14 cellular contexts compared by ENCODE assay signal in the genomic region with DNA sequence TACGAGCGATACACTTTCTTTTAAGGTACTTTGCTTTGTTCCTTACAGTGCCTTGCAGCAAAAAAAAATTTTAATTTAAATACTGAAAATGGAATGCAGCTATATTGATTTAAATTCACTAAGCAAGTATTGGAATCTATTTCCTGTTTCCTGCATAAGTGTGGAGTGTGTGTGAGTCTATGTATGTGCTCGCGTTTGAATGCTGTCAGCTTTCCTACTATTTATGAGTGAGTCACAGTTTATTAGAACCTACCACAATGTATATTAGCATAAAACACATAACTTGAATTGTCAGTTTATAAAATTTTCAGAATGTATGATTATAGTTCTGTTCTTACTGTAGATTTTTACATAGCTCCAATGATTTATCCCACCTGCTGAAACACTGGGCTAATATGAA.
DNase-seq lines count a peak whose midpoint lies in the region; ATAC-seq and TF ChIP-seq lines count a peak whose summit lies in the region.
"Had no signal": no experiment of that assay in that cellular context is flagged by ENCODE, and none has a peak within 500 bp of the region (broad histone marks: within the 10 kb centered on the region; RNA-seq: fewer than 3 reads in every experiment).

No MANE protein-coding gene starts in this region.

- H3K36me3 ChIP-seq in SK-N-MC (ENCODE audit: insufficient read depth, low read length) (no peaks in the 10 kb centered on the region), fibroblast of lung (ENCODE audit: control insufficient read depth, insufficient read depth, low read length) (no peaks in the 10 kb centered on the region), neuron (ENCODE audit: insufficient read depth, low read length) (no peaks in the 10 kb centered on the region)

- H3K27me3 ChIP-seq in fibroblast of lung (ENCODE audit: control insufficient read depth, insufficient read depth, low read length), result no peaks in the 10 kb centered on the region
- H3K27me3 ChIP-seq in neuron (ENCODE audit: insufficient read depth, low read length), result no peaks in the 10 kb centered on the region

- H3K4me1 ChIP-seq in fibroblast of lung (ENCODE audit: control insufficient read depth, extremely low read depth, insufficient read depth, low read length) (no peaks in the 10 kb centered on the region), neuron (ENCODE audit: insufficient read depth, low read length) (peaks cover 48% of the 10 kb centered on the region)
- H3K4me1 ChIP-seq: A549 had no signal

- ATAC-seq in GM19351 (IDR thresholded peaks at IDR 0.05; ENCODE audit: unreplicated experiment) (no peak), HG02840 (IDR thresholded peaks at IDR 0.05; ENCODE audit: low FRiP score, unreplicated experiment) (no peak)
- ATAC-seq: A549, K562 had no signal

- no peaks in the 10 kb centered on the region for H3K9me3 ChIP-seq in SK-N-MC (ENCODE audit: low read depth, low read length)
- no peaks in the 10 kb centered on the region for H3K9me3 ChIP-seq in fibroblast of lung (ENCODE audit: control insufficient read depth, insufficient read depth, low read depth, low read length)
- no peaks in the 10 kb centered on the region for H3K9me3 ChIP-seq in neuron (ENCODE audit: low read length)
- H3K9me3 ChIP-seq: A549 had no signal

- peak overlapping the region; percentile 49 for H3K9ac ChIP-seq in SK-N-MC (ENCODE audit: insufficient read length)
- H3K9ac ChIP-seq in fibroblast of lung (ENCODE audit: insufficient read depth, low read length), result no peak overlapping the region

- peak; percentile 67 for DNase-seq in ELR (ENCODE audit: low read depth)
- peak; percentile 78 for DNase-seq in SK-N-MC (ENCODE audit: low read depth, low spot score)
- peak; percentile 20 to 33 for DNase-seq in fibroblast of lung (ENCODE audit: low read depth in 2 of 2)
- DNase-seq in AG08396 (ENCODE audit: low spot score), result no peak
- DNase-seq in DMS53 (lab: John Stamatoyannopoulos, UW), result no peak
- DNase-seq: CD4-positive, alpha-beta T cell; DMS79 treated with DMSO at 0.1 percent for 48 hours; GOT3; PC-9 had no signal

- H3K4me3 ChIP-seq in SK-N-MC (peak overlapping the region; percentile 69), fibroblast of lung (replicated peaks in 1 of 4; ENCODE audit: control extremely low read depth in 1 of 4, insufficient read depth in 1 of 4, low read depth in 3 of 4, low read length in 4 of 4) (no peak overlapping the region), neuron (ENCODE audit: low read length) (no peak overlapping the region)
- H3K4me3 ChIP-seq: A549, K562, PC-9 had no signal

- H2AFZ ChIP-seq in fibroblast of lung (ENCODE audit: low read length), result no peak overlapping the region
- peak overlapping the region; percentile 33 for H2AFZ ChIP-seq in neuron (ENCODE audit: low read depth, low read length)
- H2AFZ ChIP-seq: PC-9 had no signal

- TF ChIP-seq CTCF in fibroblast of lung (conservative IDR thresholded peaks at IDR 0.05 in 1 of 2, IDR thresholded peaks at IDR 0.05 in 1 of 2; ENCODE audit: low read depth in 1 of 2, low read length in 2 of 2), result no peak

- peak overlapping the region; percentile 95 for H3K27ac ChIP-seq in SK-N-MC
- no peak overlapping the region for H3K27ac ChIP-seq in fibroblast of lung (ENCODE audit: insufficient read depth, low read length)
- H3K27ac ChIP-seq: A549, PC-9 had no signal

- H3K4me2 ChIP-seq in fibroblast of lung (ENCODE audit: extremely low read depth, insufficient read depth, low read length), result no peak overlapping the region
- H3K4me2 ChIP-seq: A549, PC-9 had no signal

- no peaks in the 10 kb centered on the region for H3K79me2 ChIP-seq in fibroblast of lung (ENCODE audit: control insufficient read depth, insufficient read depth, low read length)

- H4K20me1 ChIP-seq in fibroblast of lung (ENCODE audit: control insufficient read depth, extremely low read depth, insufficient read depth, low read length), result no peaks in the 10 kb centered on the region

Comparison
In these comparisons a context has a peak if more than half of its experiments do, and no peak if none do; other contexts are left out.
1. DNase-seq: peak in ELR (single experiment), SK-N-MC (single experiment) and fibroblast of lung (2 of 2); none in AG08396 (single experiment) and DMS53 (single experiment).